Comparison of ENCODE assay signal across 18 cellular contexts in the genomic region with DNA sequence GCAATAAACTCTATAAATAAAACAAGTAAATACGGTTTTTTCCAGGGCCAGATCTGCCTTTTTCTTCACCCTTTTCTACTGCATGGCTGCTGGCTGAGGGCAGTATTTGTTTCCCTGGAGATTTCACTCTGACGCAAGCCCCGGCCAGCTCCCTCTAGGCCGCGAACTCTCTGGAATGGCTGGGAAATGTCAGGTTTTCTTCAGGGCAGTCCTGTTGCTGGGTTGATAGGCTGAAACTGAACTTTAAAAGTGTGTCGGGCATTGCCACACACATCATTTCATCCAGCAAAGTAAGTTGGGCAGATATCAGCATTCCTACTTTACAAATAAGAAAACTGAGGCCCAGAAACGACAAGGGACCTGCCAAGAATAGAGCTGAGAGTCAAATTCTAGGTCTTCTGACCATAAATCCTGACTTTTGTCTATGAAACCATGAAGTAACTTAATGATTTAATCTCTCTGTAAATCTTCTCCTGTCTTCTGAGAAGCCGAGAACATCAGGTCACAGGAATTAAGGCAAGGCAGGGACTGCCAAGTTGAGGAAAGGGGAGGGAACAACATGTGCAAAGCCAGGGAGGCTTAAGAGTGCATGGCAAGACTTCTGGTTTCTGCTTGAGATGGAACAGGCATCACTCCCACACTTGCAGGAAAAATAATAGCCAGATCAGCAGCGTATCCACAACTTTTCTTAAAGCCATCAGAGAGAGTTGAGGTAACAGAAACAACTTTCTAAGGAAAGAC.
DNase-seq lines count a peak whose midpoint lies in the region; ATAC-seq and TF ChIP-seq lines count a peak whose summit lies in the region.
"Had no signal": no experiment of that assay in that cellular context is flagged by ENCODE, and none has a peak within 500 bp of the region (broad histone marks: within the 10 kb centered on the region; RNA-seq: fewer than 3 reads in every experiment).

No MANE protein-coding gene starts in this region.

- TF ChIP-seq CTCF in esophagus squamous epithelium (IDR thresholded peaks at IDR 0.05) (no peak), sigmoid colon (IDR thresholded peaks at IDR 0.05) (no peak)

- 53 to 69% methylated on average over 8 to 9 of the region's 9 CpGs for WGBS in esophagus squamous epithelium, 2 donors
- WGBS in sigmoid colon, 2 donors, result 78 to 85% methylated on average over 9 of the region's 9 CpGs

- H3K36me3 Mint-ChIP-seq in activated T-helper 17 cell treated with anti-CD3 and anti-CD28 coated beads, Interleukin-2, amount 50 U/mL, for 72 hours (ENCODE audit: low read depth), result no peaks in the 10 kb centered on the region
- H3K36me3 Mint-ChIP-seq: mesothelial cell of epicardium had no signal

- no peak for TF ChIP-seq POLR2A in esophagus squamous epithelium (IDR thresholded peaks at IDR 0.05)
- no peak for TF ChIP-seq POLR2A in sigmoid colon (IDR thresholded peaks at IDR 0.05)

- H3K4me1 ChIP-seq in esophagus squamous epithelium, result peaks cover 0 to 3% (median 0%) of the 10 kb centered on the region in 3 donors
- H3K4me1 ChIP-seq in sigmoid colon, result peaks cover 0 to 18% (median 2%) of the 10 kb centered on the region in 4 donors
- H3K4me1 ChIP-seq: A549, SJSA1 had no signal

- peak in 2 of 4 donors; percentile 39 to 47 for TF ChIP-seq EP300 in sigmoid colon (IDR thresholded peaks at IDR 0.05)

- no peak overlapping the region for H3K27ac Mint-ChIP-seq in activated T-helper 17 cell treated with anti-CD3 and anti-CD28 coated beads, Interleukin-2, amount 50 U/mL, for 72 hours
- H3K27ac Mint-ChIP-seq: mesothelial cell of epicardium had no signal

- DNase-seq in ELF-1 (ENCODE audit: low read depth, low spot score), result peak; percentile 28
- no peak for DNase-seq in esophagus squamous epithelium (lab: John Stamatoyannopoulos, UW)
- peak in 26 of 51 donors; percentile 0 to 41 (median 8) for DNase-seq in hypothalamus (lab: John Stamatoyannopoulos, UW)
- peak; percentile 70 for DNase-seq in sigmoid colon
- DNase-seq in NCI-H2196 treated with DMSO at 0.1 percent for 48 hours (lab: John Stamatoyannopoulos, UW; ENCODE audit: unreplicated experiment), result no peak
- DNase-seq in cerebellum (ENCODE audit: low spot score), result no peak
- DNase-seq: activated effector memory CD4-positive, alpha-beta T cell treated with Interleukin-2 at 50 U/mL for 16 hours; hippocampal formation; kidney glomerular epithelial cell; NCI-H2081; NCI-H524 had no signal

- no peaks in the 10 kb centered on the region for H3K27me3 Mint-ChIP-seq in activated T-helper 17 cell treated with anti-CD3 and anti-CD28 coated beads, Interleukin-2, amount 50 U/mL, for 72 hours

- peak overlapping the region in 1 of 4 donors; percentile 12 for H3K4me3 ChIP-seq in esophagus squamous epithelium
- H3K4me3 ChIP-seq in sigmoid colon, result no peak overlapping the region
- H3K4me3 ChIP-seq: A549, SJSA1 had no signal

- ATAC-seq in activated T-helper 17 cell treated with anti-CD3 and anti-CD28 coated beads, Interleukin-2, amount 50 U/mL, for 72 hours (replicated peaks), result no peak
- ATAC-seq in GM18861 (IDR thresholded peaks at IDR 0.05; ENCODE audit: unreplicated experiment), result no peak
- ATAC-seq: A549 had no signal

- H3K27me3 ChIP-seq in esophagus squamous epithelium (no peaks in the 10 kb centered on the region), sigmoid colon (no peaks in the 10 kb centered on the region)
- H3K27me3 ChIP-seq: SJSA1 had no signal

- H3K4me3 Mint-ChIP-seq in activated T-helper 17 cell treated with anti-CD3 and anti-CD28 coated beads, Interleukin-2, amount 50 U/mL, for 72 hours, result no peak overlapping the region
- H3K4me3 Mint-ChIP-seq: mesothelial cell of epicardium had no signal

- intact Hi-C loops in esophagus squamous epithelium (cut with DNase I), result no loop called here
- intact Hi-C loops in sigmoid colon (cut with DNase I), result no loop called here

- H3K9me3 ChIP-seq in esophagus squamous epithelium (no peaks in the 10 kb centered on the region), sigmoid colon (no peaks in the 10 kb centered on the region)
- H3K9me3 ChIP-seq: A549, SJSA1 had no signal

- no peaks in the 10 kb centered on the region for H3K36me3 ChIP-seq in esophagus squamous epithelium
- no peaks in the 10 kb centered on the region for H3K36me3 ChIP-seq in sigmoid colon
- H3K36me3 ChIP-seq: SJSA1 had no signal

- no peaks in the 10 kb centered on the region for H3K4me1 Mint-ChIP-seq in activated T-helper 17 cell treated with anti-CD3 and anti-CD28 coated beads, Interleukin-2, amount 50 U/mL, for 72 hours

- H3K27ac ChIP-seq in esophagus squamous epithelium (peak overlapping the region in 3 of 4 donors; percentile 39 to 65 (median 52)), sigmoid colon (peak overlapping the region in 3 of 4 donors; percentile 47 to 69 (median 58))
- H3K27ac ChIP-seq: A549, C4-2B, KMS-11, SJSA1 had no signal

- peaks cover 5% of the 10 kb centered on the region for H3K9me3 Mint-ChIP-seq in activated T-helper 17 cell treated with anti-CD3 and anti-CD28 coated beads, Interleukin-2, amount 50 U/mL, for 72 hours

Comparison
In these comparisons a context has a peak if more than half of its experiments do, and no peak if none do; other contexts are left out.
1. DNase-seq: peak in ELF-1 (single experiment), hypothalamus (26 of 51) and sigmoid colon (single experiment); none in esophagus squamous epithelium (single experiment), NCI-H2196 treated with DMSO at 0.1 percent for 48 hours (single experiment) and cerebellum (single experiment).